ENCODE assay signal across 1 cellular context in the genomic region with DNA sequence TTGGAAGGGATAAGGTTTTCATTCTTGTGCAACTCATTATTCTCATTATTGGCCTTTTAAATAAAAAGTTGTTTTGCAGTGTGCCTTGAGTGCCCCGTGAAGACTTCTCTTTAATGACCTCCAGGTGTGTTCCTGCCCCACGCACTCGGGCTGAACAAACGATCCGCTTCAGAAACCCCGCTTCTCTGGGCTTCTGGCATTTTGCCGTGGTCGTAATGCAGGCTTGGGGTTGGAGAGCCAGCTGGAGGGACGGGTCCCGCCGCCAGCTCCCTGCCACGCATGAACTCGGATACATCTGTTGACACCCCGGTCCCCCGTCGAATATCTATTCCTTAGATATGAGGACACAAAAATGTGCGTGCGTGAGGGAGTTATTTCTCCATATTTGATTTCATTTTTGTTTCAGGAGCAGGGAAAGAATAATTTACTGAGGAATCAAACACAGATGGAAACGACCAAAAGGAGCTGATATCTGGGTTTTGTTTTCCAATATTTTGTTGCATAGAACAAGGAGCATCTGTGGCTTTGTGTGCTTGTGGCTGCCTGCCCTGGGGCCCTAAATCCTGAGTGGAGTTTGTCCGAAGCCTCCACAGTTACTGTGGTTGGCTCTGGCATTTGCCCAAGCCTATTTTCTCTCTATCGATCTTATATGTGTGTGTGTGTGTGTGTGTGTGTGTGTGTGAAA.
TF ChIP-seq lines count a peak whose summit lies in the region.

No MANE protein-coding gene starts in this region.

TF ChIP-seq in GM12878, 131 proteins besides CTCF, POLR2A, EP300 and RAD21 (continued from another document):
- TF ChIP-seq SUPT20H (IDR thresholded peaks at IDR 0.05; ENCODE audit: borderline replicate concordance, control insufficient read depth, low read depth, low read length) (no peak), ZNF384 (IDR thresholded peaks at IDR 0.05; ENCODE audit: borderline replicate concordance, low read depth, low read length) (no peak), NFYA (IDR thresholded peaks at IDR 0.05; ENCODE audit: borderline replicate concordance, low read depth, low read length) (no peak), FOS (IDR thresholded peaks at IDR 0.05; ENCODE audit: borderline replicate concordance, extremely low read depth, insufficient read length) (no peak), BRCA1 (IDR thresholded peaks at IDR 0.05; ENCODE audit: low read depth, low read length) (no peak), PAX5 (IDR thresholded peaks at IDR 0.05; ENCODE audit: borderline replicate concordance, low read depth, low read length) (no peak), MYC (IDR thresholded peaks at IDR 0.05; ENCODE audit: insufficient read depth, insufficient read length, insufficient replicate concordance, low read length, severe bottlenecking) (no peak), ZNF207 (IDR thresholded peaks at IDR 0.05; ENCODE audit: borderline replicate concordance) (no peak), IRF4 (IDR thresholded peaks at IDR 0.05; ENCODE audit: low read depth, low read length) (no peak), CEBPB (IDR thresholded peaks at IDR 0.05; ENCODE audit: borderline replicate concordance in 1 of 2, low read depth in 2 of 2, low read length in 2 of 2) (no peak)
- TF ChIP-seq, protein P1, sequence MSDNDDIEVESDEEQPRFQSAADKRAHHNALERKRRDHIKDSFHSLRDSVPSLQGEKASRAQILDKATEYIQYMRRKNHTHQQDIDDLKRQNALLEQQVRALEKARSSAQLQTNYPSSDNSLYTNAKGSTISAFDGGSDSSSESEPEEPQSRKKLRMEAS (IDR thresholded peaks at IDR 0.05; ENCODE audit: low read depth, low read length) = no peak
- TF ChIP-seq, protein P2, sequence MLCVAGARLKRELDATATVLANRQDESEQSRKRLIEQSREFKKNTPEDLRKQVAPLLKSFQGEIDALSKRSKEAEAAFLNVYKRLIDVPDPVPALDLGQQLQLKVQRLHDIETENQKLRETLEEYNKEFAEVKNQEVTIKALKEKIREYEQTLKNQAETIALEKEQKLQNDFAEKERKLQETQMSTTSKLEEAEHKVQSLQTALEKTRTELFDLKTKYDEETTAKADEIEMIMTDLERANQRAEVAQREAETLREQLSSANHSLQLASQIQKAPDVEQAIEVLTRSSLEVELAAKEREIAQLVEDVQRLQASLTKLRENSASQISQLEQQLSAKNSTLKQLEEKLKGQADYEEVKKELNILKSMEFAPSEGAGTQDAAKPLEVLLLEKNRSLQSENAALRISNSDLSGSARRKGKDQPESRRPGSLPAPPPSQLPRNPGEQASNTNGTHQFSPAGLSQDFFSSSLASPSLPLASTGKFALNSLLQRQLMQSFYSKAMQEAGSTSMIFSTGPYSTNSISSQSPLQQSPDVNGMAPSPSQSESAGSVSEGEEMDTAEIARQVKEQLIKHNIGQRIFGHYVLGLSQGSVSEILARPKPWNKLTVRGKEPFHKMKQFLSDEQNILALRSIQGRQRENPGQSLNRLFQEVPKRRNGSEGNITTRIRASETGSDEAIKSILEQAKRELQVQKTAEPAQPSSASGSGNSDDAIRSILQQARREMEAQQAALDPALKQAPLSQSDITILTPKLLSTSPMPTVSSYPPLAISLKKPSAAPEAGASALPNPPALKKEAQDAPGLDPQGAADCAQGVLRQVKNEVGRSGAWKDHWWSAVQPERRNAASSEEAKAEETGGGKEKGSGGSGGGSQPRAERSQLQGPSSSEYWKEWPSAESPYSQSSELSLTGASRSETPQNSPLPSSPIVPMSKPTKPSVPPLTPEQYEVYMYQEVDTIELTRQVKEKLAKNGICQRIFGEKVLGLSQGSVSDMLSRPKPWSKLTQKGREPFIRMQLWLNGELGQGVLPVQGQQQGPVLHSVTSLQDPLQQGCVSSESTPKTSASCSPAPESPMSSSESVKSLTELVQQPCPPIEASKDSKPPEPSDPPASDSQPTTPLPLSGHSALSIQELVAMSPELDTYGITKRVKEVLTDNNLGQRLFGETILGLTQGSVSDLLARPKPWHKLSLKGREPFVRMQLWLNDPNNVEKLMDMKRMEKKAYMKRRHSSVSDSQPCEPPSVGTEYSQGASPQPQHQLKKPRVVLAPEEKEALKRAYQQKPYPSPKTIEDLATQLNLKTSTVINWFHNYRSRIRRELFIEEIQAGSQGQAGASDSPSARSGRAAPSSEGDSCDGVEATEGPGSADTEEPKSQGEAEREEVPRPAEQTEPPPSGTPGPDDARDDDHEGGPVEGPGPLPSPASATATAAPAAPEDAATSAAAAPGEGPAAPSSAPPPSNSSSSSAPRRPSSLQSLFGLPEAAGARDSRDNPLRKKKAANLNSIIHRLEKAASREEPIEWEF (IDR thresholded peaks at IDR 0.05; ENCODE audit: insufficient replicate concordance, low read depth, low read length) = no peak
- TF ChIP-seq, protein P3, sequence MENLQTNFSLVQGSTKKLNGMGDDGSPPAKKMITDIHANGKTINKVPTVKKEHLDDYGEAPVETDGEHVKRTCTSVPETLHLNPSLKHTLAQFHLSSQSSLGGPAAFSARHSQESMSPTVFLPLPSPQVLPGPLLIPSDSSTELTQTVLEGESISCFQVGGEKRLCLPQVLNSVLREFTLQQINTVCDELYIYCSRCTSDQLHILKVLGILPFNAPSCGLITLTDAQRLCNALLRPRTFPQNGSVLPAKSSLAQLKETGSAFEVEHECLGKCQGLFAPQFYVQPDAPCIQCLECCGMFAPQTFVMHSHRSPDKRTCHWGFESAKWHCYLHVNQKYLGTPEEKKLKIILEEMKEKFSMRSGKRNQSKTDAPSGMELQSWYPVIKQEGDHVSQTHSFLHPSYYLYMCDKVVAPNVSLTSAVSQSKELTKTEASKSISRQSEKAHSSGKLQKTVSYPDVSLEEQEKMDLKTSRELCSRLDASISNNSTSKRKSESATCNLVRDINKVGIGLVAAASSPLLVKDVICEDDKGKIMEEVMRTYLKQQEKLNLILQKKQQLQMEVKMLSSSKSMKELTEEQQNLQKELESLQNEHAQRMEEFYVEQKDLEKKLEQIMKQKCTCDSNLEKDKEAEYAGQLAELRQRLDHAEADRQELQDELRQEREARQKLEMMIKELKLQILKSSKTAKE (IDR thresholded peaks at IDR 0.05; ENCODE audit: low read depth, poor library complexity, severe bottlenecking) = no peak
- TF ChIP-seq, protein P4, sequence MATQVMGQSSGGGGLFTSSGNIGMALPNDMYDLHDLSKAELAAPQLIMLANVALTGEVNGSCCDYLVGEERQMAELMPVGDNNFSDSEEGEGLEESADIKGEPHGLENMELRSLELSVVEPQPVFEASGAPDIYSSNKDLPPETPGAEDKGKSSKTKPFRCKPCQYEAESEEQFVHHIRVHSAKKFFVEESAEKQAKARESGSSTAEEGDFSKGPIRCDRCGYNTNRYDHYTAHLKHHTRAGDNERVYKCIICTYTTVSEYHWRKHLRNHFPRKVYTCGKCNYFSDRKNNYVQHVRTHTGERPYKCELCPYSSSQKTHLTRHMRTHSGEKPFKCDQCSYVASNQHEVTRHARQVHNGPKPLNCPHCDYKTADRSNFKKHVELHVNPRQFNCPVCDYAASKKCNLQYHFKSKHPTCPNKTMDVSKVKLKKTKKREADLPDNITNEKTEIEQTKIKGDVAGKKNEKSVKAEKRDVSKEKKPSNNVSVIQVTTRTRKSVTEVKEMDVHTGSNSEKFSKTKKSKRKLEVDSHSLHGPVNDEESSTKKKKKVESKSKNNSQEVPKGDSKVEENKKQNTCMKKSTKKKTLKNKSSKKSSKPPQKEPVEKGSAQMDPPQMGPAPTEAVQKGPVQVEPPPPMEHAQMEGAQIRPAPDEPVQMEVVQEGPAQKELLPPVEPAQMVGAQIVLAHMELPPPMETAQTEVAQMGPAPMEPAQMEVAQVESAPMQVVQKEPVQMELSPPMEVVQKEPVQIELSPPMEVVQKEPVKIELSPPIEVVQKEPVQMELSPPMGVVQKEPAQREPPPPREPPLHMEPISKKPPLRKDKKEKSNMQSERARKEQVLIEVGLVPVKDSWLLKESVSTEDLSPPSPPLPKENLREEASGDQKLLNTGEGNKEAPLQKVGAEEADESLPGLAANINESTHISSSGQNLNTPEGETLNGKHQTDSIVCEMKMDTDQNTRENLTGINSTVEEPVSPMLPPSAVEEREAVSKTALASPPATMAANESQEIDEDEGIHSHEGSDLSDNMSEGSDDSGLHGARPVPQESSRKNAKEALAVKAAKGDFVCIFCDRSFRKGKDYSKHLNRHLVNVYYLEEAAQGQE (IDR thresholded peaks at IDR 0.05; ENCODE audit: low read depth, low read length) = no peak
- TF ChIP-seq, protein P5, sequence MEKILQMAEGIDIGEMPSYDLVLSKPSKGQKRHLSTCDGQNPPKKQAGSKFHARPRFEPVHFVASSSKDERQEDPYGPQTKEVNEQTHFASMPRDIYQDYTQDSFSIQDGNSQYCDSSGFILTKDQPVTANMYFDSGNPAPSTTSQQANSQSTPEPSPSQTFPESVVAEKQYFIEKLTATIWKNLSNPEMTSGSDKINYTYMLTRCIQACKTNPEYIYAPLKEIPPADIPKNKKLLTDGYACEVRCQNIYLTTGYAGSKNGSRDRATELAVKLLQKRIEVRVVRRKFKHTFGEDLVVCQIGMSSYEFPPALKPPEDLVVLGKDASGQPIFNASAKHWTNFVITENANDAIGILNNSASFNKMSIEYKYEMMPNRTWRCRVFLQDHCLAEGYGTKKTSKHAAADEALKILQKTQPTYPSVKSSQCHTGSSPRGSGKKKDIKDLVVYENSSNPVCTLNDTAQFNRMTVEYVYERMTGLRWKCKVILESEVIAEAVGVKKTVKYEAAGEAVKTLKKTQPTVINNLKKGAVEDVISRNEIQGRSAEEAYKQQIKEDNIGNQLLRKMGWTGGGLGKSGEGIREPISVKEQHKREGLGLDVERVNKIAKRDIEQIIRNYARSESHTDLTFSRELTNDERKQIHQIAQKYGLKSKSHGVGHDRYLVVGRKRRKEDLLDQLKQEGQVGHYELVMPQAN (conservative IDR thresholded peaks at IDR 0.05) = no peak
